16 cellular contexts compared by ENCODE assay signal in the genomic region with DNA sequence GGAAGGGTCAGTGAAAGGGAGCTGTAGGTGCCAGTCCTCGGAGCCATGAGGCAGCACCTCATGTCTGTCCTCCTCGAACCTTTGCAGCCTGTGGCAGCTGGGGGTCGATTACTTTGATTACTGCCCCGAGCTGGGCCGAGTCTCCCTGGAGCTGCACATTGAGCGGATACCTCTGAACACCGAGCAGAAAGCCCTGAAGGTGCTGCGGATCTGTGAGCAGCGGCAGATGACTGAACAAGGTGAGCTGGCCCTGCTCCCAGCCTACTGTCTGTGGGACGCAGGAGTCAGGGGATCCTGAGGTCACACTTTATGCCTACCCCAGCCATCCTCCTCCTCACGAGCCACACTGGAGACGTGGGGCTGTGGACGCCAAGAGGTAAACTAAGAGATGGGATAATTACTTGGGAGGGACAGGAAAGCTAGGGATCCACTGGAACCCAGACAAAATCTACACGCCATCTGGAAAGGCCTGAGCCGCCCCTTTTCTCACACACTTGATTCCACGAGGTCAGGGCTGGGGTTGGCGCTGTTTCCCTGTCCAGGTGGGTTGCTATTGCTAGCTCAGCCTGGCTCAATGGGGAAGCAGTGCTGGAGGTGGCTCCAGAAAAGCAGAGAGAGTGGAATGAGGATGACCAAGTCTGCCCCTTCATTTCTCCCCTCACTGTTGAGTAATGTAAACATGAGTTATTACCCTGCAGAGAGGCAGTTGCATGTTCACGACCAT.
"Had no signal": no experiment of that assay in that cellular context is flagged by ENCODE, and none has a peak within 500 bp of the region (broad histone marks: within the 10 kb centered on the region; RNA-seq: fewer than 3 reads in every experiment).

No MANE protein-coding gene starts in this region.

- H3K4me3 ChIP-seq: esophagus squamous epithelium, gastroesophageal sphincter, left ventricle myocardium inferior, lower lobe of right lung, pancreas, tibial artery had no signal

- FAIRE-seq: keratinocyte, pancreas, small intestine had no signal

- H3K27ac ChIP-seq: esophagus squamous epithelium, gastroesophageal sphincter, left ventricle myocardium inferior, lower lobe of right lung, pancreas, tibial artery had no signal

- H3K27me3 ChIP-seq: esophagus squamous epithelium, gastroesophageal sphincter, pancreas, tibial artery had no signal

- H3K9me3 ChIP-seq: esophagus squamous epithelium, gastroesophageal sphincter, left ventricle myocardium inferior, lower lobe of right lung, pancreas, tibial artery had no signal

- H3K4me1 ChIP-seq: pancreas, tibial artery had no signal

- DNase-seq: effector memory CD8-positive, alpha-beta T cell; esophagus squamous epithelium; foreskin fibroblast; immature natural killer cell; left cardiac atrium; left ventricle myocardium inferior; lower lobe of right lung; natural killer cell; pancreas; small intestine; stimulated activated CD4-positive, alpha-beta T cell treated with anti-CD3 and anti-CD28 coated beads, Interleukin-12 subunit alpha, Interleukin-12 subunit beta, amount 100 ng/mL, for 4 hours; stimulated activated naive CD4-positive, alpha-beta T cell treated with Interleukin-2 at 50 U/mL for 16 hours; tibial artery had no signal

- ATAC-seq: effector memory CD8-positive, alpha-beta T cell; gastroesophageal sphincter; left cardiac atrium; lower lobe of right lung; natural killer cell; pancreas; right cardiac atrium had no signal
